In genomic region chr17:41527076-41528023, GRCh38 we compare ENCODE assay signal across 1 cellular context.
TF ChIP-seq lines count a peak whose summit lies in the region.

No MANE protein-coding gene starts in this region.

TF ChIP-seq in HepG2, 621 proteins besides CTCF, POLR2A, EP300 and RAD21 (continued from another document):
- peak; percentile 90; the same call in 1 of the 2 replicates for TF ChIP-seq IRF9 (CRISPR knock-in tag; IDR thresholded peaks at IDR 0.05; ENCODE audit: borderline replicate concordance)
- 0 out of 2 replicates have a peak, but pooled peaks have one; percentile 48 for TF ChIP-seq ZNF576 (CRISPR knock-in tag; IDR thresholded peaks at IDR 0.05)
- 0 out of 2 replicates have a peak, but pooled peaks have one; percentile 28 for TF ChIP-seq ZNF230 (CRISPR knock-in tag; IDR thresholded peaks at IDR 0.05)
- peak; percentile 81; the same call in 1 of the 2 replicates for TF ChIP-seq TBX2 (CRISPR knock-in tag; IDR thresholded peaks at IDR 0.05; ENCODE audit: borderline replicate concordance)
- no peak for TF ChIP-seq TCF7L2 (IDR thresholded peaks at IDR 0.05; ENCODE audit: low read depth, low read length)
- TF ChIP-seq LRRFIP1 (CRISPR knock-in tag; conservative IDR thresholded peaks at IDR 0.05), result no peak
- TF ChIP-seq ZSCAN21 (CRISPR knock-in tag; IDR thresholded peaks at IDR 0.05; ENCODE audit: borderline replicate concordance), result peak; percentile 46
- TF ChIP-seq ZNF710 (CRISPR knock-in tag; IDR thresholded peaks at IDR 0.05; ENCODE audit: borderline replicate concordance), result peak; percentile 12; the same call in 1 of the 2 replicates
- no peak for TF ChIP-seq SYNCRIP (IDR thresholded peaks at IDR 0.05; ENCODE audit: insufficient read depth, low read depth, low read length)
- TF ChIP-seq NONO (IDR thresholded peaks at IDR 0.05), result no peak
- TF ChIP-seq NONO (CRISPR knock-in tag; conservative IDR thresholded peaks at IDR 0.05), result no peak
- 0 out of 2 replicates have a peak, but pooled peaks have one; percentile 16 for TF ChIP-seq DR1 (CRISPR knock-in tag; IDR thresholded peaks at IDR 0.05)
- TF ChIP-seq NFYB (CRISPR knock-in tag; IDR thresholded peaks at IDR 0.05), result 0 out of 2 replicates have a peak, but pooled peaks have one; percentile 10
- no peak for TF ChIP-seq ZUFSP (CRISPR knock-in tag; IDR thresholded peaks at IDR 0.05; ENCODE audit: borderline replicate concordance)
- no peak for TF ChIP-seq ZNF766 (CRISPR knock-in tag; IDR thresholded peaks at IDR 0.05; ENCODE audit: borderline replicate concordance)
- TF ChIP-seq ZNF839 (CRISPR knock-in tag; IDR thresholded peaks at IDR 0.05; ENCODE audit: borderline replicate concordance), result peak; percentile 17; the same call in 1 of the 2 replicates
- TF ChIP-seq ZNF724P (CRISPR knock-in tag; IDR thresholded peaks at IDR 0.05; ENCODE audit: borderline replicate concordance), result 0 out of 2 replicates have a peak, but pooled peaks have one; percentile 33
- TF ChIP-seq ZEB1 (IDR thresholded peaks at IDR 0.05; ENCODE audit: insufficient replicate concordance, low read depth), result peak; percentile 5
- TF ChIP-seq RXRB (CRISPR knock-in tag; IDR thresholded peaks at IDR 0.05; ENCODE audit: borderline replicate concordance), result no peak
- 0 out of 2 replicates have a peak, but pooled peaks have one; percentile 4 for TF ChIP-seq ZBED4 (CRISPR knock-in tag; IDR thresholded peaks at IDR 0.05; ENCODE audit: borderline replicate concordance)
- TF ChIP-seq POGK (CRISPR knock-in tag; conservative IDR thresholded peaks at IDR 0.05), result peak; percentile 67
- 0 out of 2 replicates have a peak, but pooled peaks have one; percentile 23 for TF ChIP-seq ZNF749 (CRISPR knock-in tag; IDR thresholded peaks at IDR 0.05; ENCODE audit: borderline replicate concordance)
- peak; percentile 49; the same call in 1 of the 2 replicates for TF ChIP-seq ZNF589 (CRISPR knock-in tag; conservative IDR thresholded peaks at IDR 0.05)
- TF ChIP-seq SNAI1 (CRISPR knock-in tag; IDR thresholded peaks at IDR 0.05; ENCODE audit: borderline replicate concordance), result peak; percentile 90
- 0 out of 2 replicates have a peak, but pooled peaks have one; percentile 12 for TF ChIP-seq ELF3 (CRISPR knock-in tag; IDR thresholded peaks at IDR 0.05)
- peak; percentile 26 for TF ChIP-seq MAX (IDR thresholded peaks at IDR 0.05)
- TF ChIP-seq TERF1 (CRISPR knock-in tag; IDR thresholded peaks at IDR 0.05), result no peak
- TF ChIP-seq PLSCR1 (CRISPR knock-in tag; IDR thresholded peaks at IDR 0.05; ENCODE audit: borderline replicate concordance), result no peak
- TF ChIP-seq TOE1 (CRISPR knock-in tag; IDR thresholded peaks at IDR 0.05), result no peak
- TF ChIP-seq ZFX (CRISPR knock-in tag; IDR thresholded peaks at IDR 0.05; ENCODE audit: low read depth), result peak; percentile 64; the same call in 1 of the 2 replicates
